Comparison of ENCODE assay signal across 8 cellular contexts in the genomic region with DNA sequence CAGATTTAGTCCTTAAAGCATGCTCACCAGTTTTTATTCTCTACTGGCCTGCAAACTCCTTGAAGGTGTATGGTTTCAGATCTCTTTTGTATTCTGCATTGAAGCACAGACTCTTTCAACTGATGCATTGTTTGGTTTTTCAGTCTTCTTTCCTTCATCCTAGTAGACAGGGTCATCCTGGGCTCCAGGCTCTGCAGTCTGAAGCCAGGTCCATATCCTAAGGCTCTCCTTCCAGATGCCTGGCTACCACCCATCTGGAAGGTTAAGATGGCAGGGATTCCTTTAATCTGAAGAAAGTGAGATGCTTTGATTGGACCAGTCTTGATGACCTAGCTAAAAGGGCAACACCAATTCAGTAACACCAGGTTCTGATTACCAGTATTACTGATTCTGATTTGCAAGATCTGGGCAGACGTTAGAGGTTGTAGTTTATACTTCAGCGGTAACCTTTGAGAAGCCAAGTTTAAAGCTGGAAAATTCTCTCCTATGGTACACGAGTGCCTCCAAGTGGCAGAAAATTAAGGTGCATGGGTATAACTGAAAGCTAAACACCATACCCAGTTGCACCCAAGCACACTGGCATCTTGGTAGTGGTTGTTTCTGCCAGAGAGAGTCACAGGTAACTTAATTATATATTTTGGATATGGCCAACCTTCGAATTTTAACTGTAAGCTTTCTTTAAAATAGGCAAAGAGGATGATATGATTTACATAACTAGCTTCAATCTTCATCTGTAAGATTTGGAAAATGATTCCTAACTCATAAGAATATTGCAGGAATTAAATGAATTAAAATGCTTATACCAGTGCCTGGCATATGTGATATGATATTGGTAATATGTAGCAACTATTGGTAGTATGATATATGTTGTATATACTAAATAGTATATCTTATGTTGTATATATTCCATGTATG.
DNase-seq lines count a peak whose midpoint lies in the region; ATAC-seq and TF ChIP-seq lines count a peak whose summit lies in the region.

No MANE protein-coding gene starts in this region.

- no peaks in the 10 kb centered on the region for H3K36me3 ChIP-seq in heart left ventricle
- H3K36me3 ChIP-seq in spleen: no peaks in the 10 kb centered on the region

- ATAC-seq in SK-N-SH treated with all-trans-retinoic acid at 6 μM for 48 hours (peak; percentile 81), heart left ventricle (peak in 3 of 4 donors; percentile 46 to 74 (median 60)), HG03457 (IDR thresholded peaks at IDR 0.05; ENCODE audit: unreplicated experiment) (no peak)

- no peaks in the 10 kb centered on the region for H3K27me3 ChIP-seq in heart left ventricle
- H3K27me3 ChIP-seq in spleen (replicated peaks in 1 of 7): no peaks in the 10 kb centered on the region

- H3K9me3 ChIP-seq in heart left ventricle (no peaks in the 10 kb centered on the region), spleen (peaks cover 0 to 3% (median 0%) of the 10 kb centered on the region in 8 donors)

- TF ChIP-seq CTCF in LNCaP clone FGC (IDR thresholded peaks at IDR 0.05; ENCODE audit: control insufficient read depth, extremely low read depth, insufficient read depth) (peak; percentile 76), heart left ventricle (IDR thresholded peaks at IDR 0.05) (peak; percentile 37 to 72 (median 62)), spleen (IDR thresholded peaks at IDR 0.05 in 8 of 11, conservative IDR thresholded peaks at IDR 0.05 in 3 of 11) (peak in 6 of 11 experiments; percentile 12 to 32 (median 22))

- intact Hi-C loops in heart left ventricle (cut with DNase I): loop anchor here in 3 of 10 donors (5.0 to 10.0 kb wide), 3 partner anchors 281 to 333 kb away; no protein-coding TSS in a partner anchor
- intact Hi-C loops in spleen (cut with DNase I; ENCODE audit: low total_unique reads): no loop called here

- TF ChIP-seq POLR2A in heart left ventricle (IDR thresholded peaks at IDR 0.05) (no peak), spleen (IDR thresholded peaks at IDR 0.05) (no peak)

- H3K4me3 ChIP-seq in LNCaP clone FGC (ENCODE audit: low read depth, low read length) (no peak overlapping the region), heart left ventricle (no peak overlapping the region), spleen (no peak overlapping the region)

- H3K4me1 ChIP-seq in heart left ventricle (no peaks in the 10 kb centered on the region), spleen (no peaks in the 10 kb centered on the region)

- DNase-seq in NCI-H1417 (lab: John Stamatoyannopoulos, UW) (peak; percentile 46 to 79 (median 75)), NCI-H1417 treated with DMSO at 0.1 percent for 48 hours (lab: John Stamatoyannopoulos, UW) (no peak), LNCaP clone FGC (ENCODE audit: low read depth) (no peak), heart left ventricle (no peak), spleen (no peak), NCI-H1436 (lab: John Stamatoyannopoulos, UW) (no peak)

- no peak overlapping the region for H3K27ac ChIP-seq in heart left ventricle
- no peak overlapping the region for H3K27ac ChIP-seq in spleen

- 8 to 10% (median 10%) methylated on average over 4 of the region's 4 CpGs for WGBS in heart left ventricle, 4 donors
- WGBS in spleen, 5 donors: 8 to 15% (median 13%) methylated on average over 4 of the region's 4 CpGs

TF ChIP-seq in SK-N-SH treated with all-trans-retinoic acid at 6 μM for 48 hours, 23 proteins besides CTCF, POLR2A, EP300 and RAD21 (continues in another document):
- TF ChIP-seq, protein P1, sequence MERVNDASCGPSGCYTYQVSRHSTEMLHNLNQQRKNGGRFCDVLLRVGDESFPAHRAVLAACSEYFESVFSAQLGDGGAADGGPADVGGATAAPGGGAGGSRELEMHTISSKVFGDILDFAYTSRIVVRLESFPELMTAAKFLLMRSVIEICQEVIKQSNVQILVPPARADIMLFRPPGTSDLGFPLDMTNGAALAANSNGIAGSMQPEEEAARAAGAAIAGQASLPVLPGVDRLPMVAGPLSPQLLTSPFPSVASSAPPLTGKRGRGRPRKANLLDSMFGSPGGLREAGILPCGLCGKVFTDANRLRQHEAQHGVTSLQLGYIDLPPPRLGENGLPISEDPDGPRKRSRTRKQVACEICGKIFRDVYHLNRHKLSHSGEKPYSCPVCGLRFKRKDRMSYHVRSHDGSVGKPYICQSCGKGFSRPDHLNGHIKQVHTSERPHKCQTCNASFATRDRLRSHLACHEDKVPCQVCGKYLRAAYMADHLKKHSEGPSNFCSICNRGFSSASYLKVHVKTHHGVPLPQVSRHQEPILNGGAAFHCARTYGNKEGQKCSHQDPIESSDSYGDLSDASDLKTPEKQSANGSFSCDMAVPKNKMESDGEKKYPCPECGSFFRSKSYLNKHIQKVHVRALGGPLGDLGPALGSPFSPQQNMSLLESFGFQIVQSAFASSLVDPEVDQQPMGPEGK (CRISPR knock-in tag; IDR thresholded peaks at IDR 0.05; ENCODE audit: borderline replicate concordance): no peak
- no peak for TF ChIP-seq TOX (CRISPR knock-in tag; IDR thresholded peaks at IDR 0.05; ENCODE audit: borderline replicate concordance)
- no peak for TF ChIP-seq ARNTL (CRISPR knock-in tag; IDR thresholded peaks at IDR 0.05; ENCODE audit: borderline replicate concordance, low read depth)
- TF ChIP-seq ZNF565 (CRISPR knock-in tag; conservative IDR thresholded peaks at IDR 0.05; ENCODE audit: low read depth): no peak
- TF ChIP-seq ZFP3 (CRISPR knock-in tag; IDR thresholded peaks at IDR 0.05): no peak
- no peak for TF ChIP-seq BACH2 (CRISPR knock-in tag; IDR thresholded peaks at IDR 0.05; ENCODE audit: borderline replicate concordance)
- TF ChIP-seq SNAI2 (CRISPR knock-in tag; IDR thresholded peaks at IDR 0.05): no peak
- TF ChIP-seq, protein P2, sequence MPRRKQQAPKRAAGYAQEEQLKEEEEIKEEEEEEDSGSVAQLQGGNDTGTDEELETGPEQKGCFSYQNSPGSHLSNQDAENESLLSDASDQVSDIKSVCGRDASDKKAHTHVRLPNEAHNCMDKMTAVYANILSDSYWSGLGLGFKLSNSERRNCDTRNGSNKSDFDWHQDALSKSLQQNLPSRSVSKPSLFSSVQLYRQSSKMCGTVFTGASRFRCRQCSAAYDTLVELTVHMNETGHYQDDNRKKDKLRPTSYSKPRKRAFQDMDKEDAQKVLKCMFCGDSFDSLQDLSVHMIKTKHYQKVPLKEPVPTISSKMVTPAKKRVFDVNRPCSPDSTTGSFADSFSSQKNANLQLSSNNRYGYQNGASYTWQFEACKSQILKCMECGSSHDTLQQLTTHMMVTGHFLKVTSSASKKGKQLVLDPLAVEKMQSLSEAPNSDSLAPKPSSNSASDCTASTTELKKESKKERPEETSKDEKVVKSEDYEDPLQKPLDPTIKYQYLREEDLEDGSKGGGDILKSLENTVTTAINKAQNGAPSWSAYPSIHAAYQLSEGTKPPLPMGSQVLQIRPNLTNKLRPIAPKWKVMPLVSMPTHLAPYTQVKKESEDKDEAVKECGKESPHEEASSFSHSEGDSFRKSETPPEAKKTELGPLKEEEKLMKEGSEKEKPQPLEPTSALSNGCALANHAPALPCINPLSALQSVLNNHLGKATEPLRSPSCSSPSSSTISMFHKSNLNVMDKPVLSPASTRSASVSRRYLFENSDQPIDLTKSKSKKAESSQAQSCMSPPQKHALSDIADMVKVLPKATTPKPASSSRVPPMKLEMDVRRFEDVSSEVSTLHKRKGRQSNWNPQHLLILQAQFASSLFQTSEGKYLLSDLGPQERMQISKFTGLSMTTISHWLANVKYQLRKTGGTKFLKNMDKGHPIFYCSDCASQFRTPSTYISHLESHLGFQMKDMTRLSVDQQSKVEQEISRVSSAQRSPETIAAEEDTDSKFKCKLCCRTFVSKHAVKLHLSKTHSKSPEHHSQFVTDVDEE (CRISPR knock-in tag; IDR thresholded peaks at IDR 0.05): no peak
- no peak for TF ChIP-seq OSR1 (CRISPR knock-in tag; IDR thresholded peaks at IDR 0.05)
- no peak for TF ChIP-seq RARB (CRISPR knock-in tag; IDR thresholded peaks at IDR 0.05)
- TF ChIP-seq, protein P3, sequence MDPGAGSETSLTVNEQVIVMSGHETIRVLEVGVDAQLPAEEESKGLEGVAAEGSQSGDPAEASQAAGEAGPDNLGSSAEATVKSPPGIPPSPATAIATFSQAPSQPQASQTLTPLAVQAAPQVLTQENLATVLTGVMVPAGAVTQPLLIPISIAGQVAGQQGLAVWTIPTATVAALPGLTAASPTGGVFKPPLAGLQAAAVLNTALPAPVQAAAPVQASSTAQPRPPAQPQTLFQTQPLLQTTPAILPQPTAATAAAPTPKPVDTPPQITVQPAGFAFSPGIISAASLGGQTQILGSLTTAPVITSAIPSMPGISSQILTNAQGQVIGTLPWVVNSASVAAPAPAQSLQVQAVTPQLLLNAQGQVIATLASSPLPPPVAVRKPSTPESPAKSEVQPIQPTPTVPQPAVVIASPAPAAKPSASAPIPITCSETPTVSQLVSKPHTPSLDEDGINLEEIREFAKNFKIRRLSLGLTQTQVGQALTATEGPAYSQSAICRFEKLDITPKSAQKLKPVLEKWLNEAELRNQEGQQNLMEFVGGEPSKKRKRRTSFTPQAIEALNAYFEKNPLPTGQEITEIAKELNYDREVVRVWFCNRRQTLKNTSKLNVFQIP (CRISPR knock-in tag; IDR thresholded peaks at IDR 0.05; ENCODE audit: borderline replicate concordance, low read depth): no peak
- no peak for TF ChIP-seq ZNF8 (CRISPR knock-in tag; IDR thresholded peaks at IDR 0.05)
- no peak for TF ChIP-seq TCF4 (CRISPR knock-in tag; IDR thresholded peaks at IDR 0.05; ENCODE audit: borderline replicate concordance)
- TF ChIP-seq, protein P4, sequence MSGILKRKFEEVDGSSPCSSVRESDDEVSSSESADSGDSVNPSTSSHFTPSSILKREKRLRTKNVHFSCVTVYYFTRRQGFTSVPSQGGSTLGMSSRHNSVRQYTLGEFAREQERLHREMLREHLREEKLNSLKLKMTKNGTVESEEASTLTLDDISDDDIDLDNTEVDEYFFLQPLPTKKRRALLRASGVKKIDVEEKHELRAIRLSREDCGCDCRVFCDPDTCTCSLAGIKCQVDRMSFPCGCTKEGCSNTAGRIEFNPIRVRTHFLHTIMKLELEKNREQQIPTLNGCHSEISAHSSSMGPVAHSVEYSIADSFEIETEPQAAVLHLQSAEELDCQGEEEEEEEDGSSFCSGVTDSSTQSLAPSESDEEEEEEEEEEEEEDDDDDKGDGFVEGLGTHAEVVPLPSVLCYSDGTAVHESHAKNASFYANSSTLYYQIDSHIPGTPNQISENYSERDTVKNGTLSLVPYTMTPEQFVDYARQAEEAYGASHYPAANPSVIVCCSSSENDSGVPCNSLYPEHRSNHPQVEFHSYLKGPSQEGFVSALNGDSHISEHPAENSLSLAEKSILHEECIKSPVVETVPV (CRISPR knock-in tag; IDR thresholded peaks at IDR 0.05): no peak

Comparison
In these comparisons a context has a peak if more than half of its experiments do, and no peak if none do; other contexts are left out.
1. DNase-seq: peak in NCI-H1417 (3 of 3); none in NCI-H1417 treated with DMSO at 0.1 percent for 48 hours (single experiment), LNCaP clone FGC (single experiment), heart left ventricle (0 of 5), spleen (single experiment) and NCI-H1436 (single experiment).
2. CTCF ChIP-seq: peak in every context shown above with its lines; median percentile 76 in LNCaP clone FGC; 62 in heart left ventricle; 22 in spleen.